1 cellular context compared by ENCODE assay signal in the genomic region with DNA sequence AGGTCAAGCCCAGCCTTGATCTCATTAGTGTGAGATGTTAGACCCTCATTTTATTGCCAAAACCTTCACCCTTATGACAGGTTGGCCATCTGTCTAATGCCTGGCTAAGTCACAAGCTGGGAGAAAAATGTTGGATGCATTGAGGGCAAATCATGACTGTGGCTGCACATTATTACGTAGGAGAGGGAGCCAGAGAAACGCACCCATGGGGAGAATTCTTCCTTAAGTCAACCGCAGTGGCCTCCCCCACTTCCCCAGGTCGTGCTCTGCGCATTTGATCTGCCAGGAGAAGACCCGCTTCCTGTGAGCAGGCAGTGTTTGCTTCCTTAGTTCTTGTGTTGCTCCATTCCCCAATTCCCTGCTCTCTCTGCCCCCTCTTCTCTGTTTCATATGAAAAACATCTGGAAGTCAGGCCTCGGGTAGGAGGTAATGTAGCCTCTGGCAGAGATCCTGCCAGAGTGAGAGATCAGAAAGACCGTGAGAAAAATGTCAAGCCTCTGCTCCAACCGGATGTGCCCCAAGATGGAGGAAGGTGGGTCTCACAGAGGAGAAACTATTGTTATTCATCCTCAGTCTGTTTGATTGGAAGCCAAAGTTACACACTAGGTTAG.
TF ChIP-seq lines count a peak whose summit lies in the region.

No MANE protein-coding gene starts in this region.

TF ChIP-seq in HepG2, 621 proteins besides CTCF, POLR2A, EP300 and RAD21 (continued from another document):
- TF ChIP-seq, protein P1, sequence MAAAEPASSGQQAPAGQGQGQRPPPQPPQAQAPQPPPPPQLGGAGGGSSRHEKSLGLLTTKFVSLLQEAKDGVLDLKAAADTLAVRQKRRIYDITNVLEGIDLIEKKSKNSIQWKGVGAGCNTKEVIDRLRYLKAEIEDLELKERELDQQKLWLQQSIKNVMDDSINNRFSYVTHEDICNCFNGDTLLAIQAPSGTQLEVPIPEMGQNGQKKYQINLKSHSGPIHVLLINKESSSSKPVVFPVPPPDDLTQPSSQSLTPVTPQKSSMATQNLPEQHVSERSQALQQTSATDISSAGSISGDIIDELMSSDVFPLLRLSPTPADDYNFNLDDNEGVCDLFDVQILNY (CRISPR knock-in tag; conservative IDR thresholded peaks at IDR 0.05) = no peak
- no peak for TF ChIP-seq ZNF205 (CRISPR knock-in tag; IDR thresholded peaks at IDR 0.05)
- TF ChIP-seq WIZ (CRISPR knock-in tag; IDR thresholded peaks at IDR 0.05) = no peak
- no peak for TF ChIP-seq KMT2B (CRISPR knock-in tag; IDR thresholded peaks at IDR 0.05)
- no peak for TF ChIP-seq U2AF2 (IDR thresholded peaks at IDR 0.05; ENCODE audit: low read depth, low read length)
- TF ChIP-seq TBX2 (CRISPR knock-in tag; IDR thresholded peaks at IDR 0.05; ENCODE audit: borderline replicate concordance) = no peak
- TF ChIP-seq RORA (CRISPR knock-in tag; IDR thresholded peaks at IDR 0.05) = no peak
- TF ChIP-seq SYNCRIP (IDR thresholded peaks at IDR 0.05; ENCODE audit: insufficient read depth, low read depth, low read length) = no peak
- TF ChIP-seq CCDC6 (CRISPR knock-in tag; IDR thresholded peaks at IDR 0.05) = no peak
- no peak for TF ChIP-seq SMARCC2 (IDR thresholded peaks at IDR 0.05)
- TF ChIP-seq CBX2 (IDR thresholded peaks at IDR 0.05; ENCODE audit: low read depth, low read length) = no peak
- no peak for TF ChIP-seq CBX2 (CRISPR knock-in tag; IDR thresholded peaks at IDR 0.05; ENCODE audit: low read depth)
- TF ChIP-seq ZBTB21 (CRISPR knock-in tag; IDR thresholded peaks at IDR 0.05) = no peak
TF ChIP-seq in HepG2: peak in this region for 0.
